In genomic region chr7:106736123-106736507, GRCh38 we compare ENCODE assay signal across 1 cellular context.
TF ChIP-seq lines count a peak whose summit lies in the region.

No MANE protein-coding gene starts in this region.

TF ChIP-seq in GM12878, 131 proteins besides CTCF, POLR2A, EP300 and RAD21:
- TF ChIP-seq ZNF622 (IDR thresholded peaks at IDR 0.05) (no peak), ATF7 (IDR thresholded peaks at IDR 0.05; ENCODE audit: low read depth) (no peak), NRF1 (conservative IDR thresholded peaks at IDR 0.05; ENCODE audit: low read depth, low read length) (no peak), TBL1XR1 (IDR thresholded peaks at IDR 0.05; ENCODE audit: low read depth, low read length) (no peak), DPF2 (IDR thresholded peaks at IDR 0.05) (no peak), ZNF207 (IDR thresholded peaks at IDR 0.05; ENCODE audit: borderline replicate concordance) (no peak), NR2C1 (IDR thresholded peaks at IDR 0.05) (no peak), HCFC1 (IDR thresholded peaks at IDR 0.05; ENCODE audit: low read length) (no peak), JUNB (IDR thresholded peaks at IDR 0.05) (no peak), USF2 (IDR thresholded peaks at IDR 0.05; ENCODE audit: borderline replicate concordance, low read depth, low read length) (no peak), POLR2AphosphoS5 (IDR thresholded peaks at IDR 0.05; ENCODE audit: low read length) (no peak), HSF1 (IDR thresholded peaks at IDR 0.05; ENCODE audit: low read depth, low read length) (no peak)
